8 cellular contexts compared by ENCODE assay signal in genomic region chr1:183609313-183609712, GRCh38.
DNase-seq lines count a peak whose midpoint lies in the region; ATAC-seq and TF ChIP-seq lines count a peak whose summit lies in the region.

No MANE protein-coding gene starts in this region.

- DNase-seq in AG09319 (ENCODE audit: extremely low read depth, low read depth) (peak; percentile 66), SW480 (ENCODE audit: low spot score) (peak; percentile 62), globus pallidus (ENCODE audit: low spot score) (peak; percentile 81), putamen (ENCODE audit: low spot score) (peak; percentile 80)
- DNase-seq in stimulated activated CD4-positive, alpha-beta T cell treated with anti-CD3 and anti-CD28 coated beads, Interleukin-4, amount 100 ng/mL, for 4 hours = no peak

- ATAC-seq in GM18858 (IDR thresholded peaks at IDR 0.05; ENCODE audit: unreplicated experiment) = peak; percentile 39
- ATAC-seq in HG03565 (IDR thresholded peaks at IDR 0.05; ENCODE audit: unreplicated experiment) = peak; percentile 41
- no peak for ATAC-seq in GM19467 (IDR thresholded peaks at IDR 0.05; ENCODE audit: unreplicated experiment)

- peak; percentile 66 for TF ChIP-seq CTCF in AG09319 (IDR thresholded peaks at IDR 0.05; ENCODE audit: low read depth, low read length)

Comparison
In these comparisons a context has a peak if more than half of its experiments do, and no peak if none do; other contexts are left out.
1. DNase-seq: peak in AG09319 (single experiment), SW480 (single experiment), globus pallidus (single experiment) and putamen (single experiment); none in stimulated activated CD4-positive, alpha-beta T cell treated with anti-CD3 and anti-CD28 coated beads, Interleukin-4, amount 100 ng/mL, for 4 hours (0 of 2).